Comparison of ENCODE assay signal across 19 cellular contexts in the genomic region with DNA sequence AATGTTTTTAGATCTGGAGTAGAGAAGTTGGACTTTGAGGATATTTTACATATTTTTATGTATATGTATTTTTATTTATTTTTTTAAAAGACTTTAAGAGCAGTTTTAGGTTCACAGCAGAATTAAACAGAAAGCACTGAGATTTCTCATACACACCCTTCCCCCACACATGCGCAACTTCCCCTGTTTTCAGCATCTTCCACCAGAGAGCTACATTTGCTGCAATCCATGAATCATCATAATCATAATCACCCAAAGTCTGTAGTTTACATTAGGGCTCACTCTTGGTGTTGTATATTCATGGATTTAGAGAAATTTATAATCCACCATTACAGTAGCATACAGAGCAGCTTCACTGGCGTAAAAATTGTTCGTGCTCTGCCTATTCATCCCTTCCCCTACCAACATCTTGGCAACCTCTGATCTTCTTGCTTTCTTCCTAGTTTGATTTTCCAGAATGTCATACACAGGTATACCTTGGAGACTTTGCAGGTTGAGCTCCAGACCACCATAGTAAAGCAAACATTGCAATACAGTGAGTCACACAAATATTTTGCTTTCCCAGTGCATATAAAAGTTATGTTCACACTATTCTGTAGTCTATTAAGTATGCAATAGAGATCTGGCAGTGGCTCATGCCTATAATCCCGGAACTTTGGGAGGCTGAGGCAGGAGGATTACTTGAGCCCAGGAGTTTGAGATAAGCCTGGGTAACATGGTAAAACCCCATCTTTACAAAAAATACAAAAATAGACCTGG. TPM values are rescaled to one million over a fixed set of nuclear protein-coding genes. Genes with fewer than 3 reads are reported as not detected.
DNase-seq lines count a peak whose midpoint lies in the region; ATAC-seq and TF ChIP-seq lines count a peak whose summit lies in the region.
"Had no signal": no experiment of that assay in that cellular context is flagged by ENCODE, and none has a peak within 500 bp of the region (broad histone marks: within the 10 kb centered on the region; RNA-seq: fewer than 3 reads in every experiment).

No MANE protein-coding gene starts in this region.

- no peak overlapping the region for H3K4me3 Mint-ChIP-seq in CD14-positive monocyte
- H3K4me3 Mint-ChIP-seq: activated naive CD8-positive, alpha-beta T cell treated with anti-CD3 and anti-CD28 coated beads, Interleukin-2, amount 10 ng/mL, durations not matched to agents 7 days and 5 days; CD4-positive, alpha-beta memory T cell; T-helper 2 cell treated with Interferon-gamma antibody and Interleukin-4, amounts not matched to agents 5 μg/mL and 100 μg/mL, for 36 hours had no signal

- H3K9me3 Mint-ChIP-seq in CD14-positive monocyte: peaks cover 0 to 3% (median 0%) of the 10 kb centered on the region in 7 donors
- H3K9me3 Mint-ChIP-seq: activated naive CD8-positive, alpha-beta T cell treated with anti-CD3 and anti-CD28 coated beads, Interleukin-2, amount 10 ng/mL, durations not matched to agents 7 days and 5 days; CD4-positive, alpha-beta memory T cell; T-helper 2 cell treated with Interferon-gamma antibody and Interleukin-4, amounts not matched to agents 5 μg/mL and 100 μg/mL, for 36 hours had no signal

- TF ChIP-seq CTCF in CD14-positive monocyte (IDR thresholded peaks at IDR 0.05): no peak

- peaks cover 0 to 3% (median 0%) of the 10 kb centered on the region in 3 donors for H3K27me3 Mint-ChIP-seq in CD14-positive monocyte (ENCODE audit: low read depth in 3 of 3)

- H3K27ac Mint-ChIP-seq in CD14-positive monocyte: peak overlapping the region in 3 of 7 donors; percentile 38 to 53 (median 47)
- H3K27ac Mint-ChIP-seq: activated naive CD8-positive, alpha-beta T cell treated with anti-CD3 and anti-CD28 coated beads, Interleukin-2, amount 10 ng/mL, durations not matched to agents 7 days and 5 days; CD4-positive, alpha-beta memory T cell; T-helper 2 cell treated with Interferon-gamma antibody and Interleukin-4, amounts not matched to agents 5 μg/mL and 100 μg/mL, for 36 hours had no signal

- peaks cover 9% of the 10 kb centered on the region for H3K4me1 Mint-ChIP-seq in CD14-positive monocyte
- H3K4me1 Mint-ChIP-seq: activated naive CD8-positive, alpha-beta T cell treated with anti-CD3 and anti-CD28 coated beads, Interleukin-2, amount 10 ng/mL, durations not matched to agents 7 days and 5 days; CD4-positive, alpha-beta memory T cell had no signal

- in situ Hi-C loops in ACHN (cut with HindIII; ENCODE audit: low pct_ligation_motif_present, low pct_unique_long_range_greater_than_20kb, low sequenced_read_pairs): no loop called here

- intact Hi-C loops in CD14-positive monocyte (cut with micrococcal nuclease): no loop called here

- H3K36me3 Mint-ChIP-seq in CD14-positive monocyte: no peaks in the 10 kb centered on the region
- H3K36me3 Mint-ChIP-seq: activated naive CD8-positive, alpha-beta T cell treated with anti-CD3 and anti-CD28 coated beads, Interleukin-2, amount 10 ng/mL, durations not matched to agents 7 days and 5 days; CD4-positive, alpha-beta memory T cell had no signal

- DNase-seq in CD14-positive monocyte (ENCODE audit: low spot score): peak; percentile 57
- DNase-seq in LHCN-M2 (ENCODE audit: low read depth): peak; percentile 9
- DNase-seq in SW480 (ENCODE audit: low spot score): peak; percentile 3
- peak; percentile 30 for DNase-seq in kidney glomerular epithelial cell (lab: John Stamatoyannopoulos, UW)
- DNase-seq in stimulated activated CD4-positive, alpha-beta T cell treated with anti-CD3 and anti-CD28 coated beads, Interleukin-1b, Interleukin-23, amount 100 ng/mL, for 48 hours: no peak
- DNase-seq in DMS114 treated with DMSO at 0.1 percent for 48 hours (lab: John Stamatoyannopoulos, UW; ENCODE audit: unreplicated experiment): no peak
- DNase-seq in ACHN: no peak
- DNase-seq: activated CD4-positive, alpha-beta T cell treated with anti-CD3 and anti-CD28 coated beads for 1 hour; activated naive CD8-positive, alpha-beta T cell treated with anti-CD3 and anti-CD28 coated beads, Interleukin-2, amount 10 ng/mL, durations not matched to agents 7 days and 5 days; body of pancreas; CD4-positive, alpha-beta memory T cell; dermis blood vessel endothelial cell; glutamatergic neuron; left ventricle myocardium inferior; mucosa of descending colon; NCI-H1105 treated with DMSO at 0.1 percent for 48 hours; stimulated activated CD8-positive, alpha-beta memory T cell treated with anti-CD3 and anti-CD28 coated beads, Interleukin-4, amount 100 ng/mL, for 48 hours had no signal

- no peak for ATAC-seq in HG03196 (IDR thresholded peaks at IDR 0.05; ENCODE audit: unreplicated experiment)
- ATAC-seq: body of pancreas, mucosa of descending colon had no signal

RNA-seq across cellular contexts. Expression of a gene that starts 9.6 kb away (rescaled TPM):
- under 1 TPM; 0.08 to 0.10 TPM for polyA plus RNA-seq in CD14-positive monocyte
- 1.7 and 1.9 TPM in 2 replicates for total RNA-seq in LHCN-M2 (2014; rRNA removed)
- 0.33 TPM for polyA plus RNA-seq in LHCN-M2 (2012)

RNA-seq across cellular contexts. Expression of a gene that starts 32.4 kb away (rescaled TPM):
- 10 to 100 TPM; 19.8 to 20.2 TPM for polyA plus RNA-seq in CD14-positive monocyte
- total RNA-seq in LHCN-M2 (2014; rRNA removed): 50.5 and 57.9 TPM in 2 replicates
- polyA plus RNA-seq in LHCN-M2 (2012): 20.2 TPM

Comparison
In these comparisons a context has a peak if more than half of its experiments do, and no peak if none do; other contexts are left out.
1. DNase-seq: peak in CD14-positive monocyte (single experiment), LHCN-M2 (single experiment), SW480 (single experiment) and kidney glomerular epithelial cell (single experiment); none in stimulated activated CD4-positive, alpha-beta T cell treated with anti-CD3 and anti-CD28 coated beads, Interleukin-1b, Interleukin-23, amount 100 ng/mL, for 48 hours (single experiment), DMS114 treated with DMSO at 0.1 percent for 48 hours (single experiment) and ACHN (single experiment).